In genomic region chr17:69175262-69175811, GRCh38 we compare ENCODE assay signal across 13 cellular contexts. TPM values are rescaled to one million over a fixed set of nuclear protein-coding genes. Genes with fewer than 3 reads are reported as not detected.
"Had no signal": no experiment of that assay in that cellular context is flagged by ENCODE, and none has a peak within 500 bp of the region (broad histone marks: within the 10 kb centered on the region; RNA-seq: fewer than 3 reads in every experiment).

No MANE protein-coding gene starts in this region.

- H3K4me3 ChIP-seq: upper lobe of right lung had no signal

- H3K4me1 ChIP-seq: upper lobe of right lung had no signal

- H3K27me3 ChIP-seq: upper lobe of right lung had no signal

- FAIRE-seq: colon had no signal

- H3K27ac Mint-ChIP-seq: activated CD4-positive, alpha-beta memory T cell treated with anti-CD3 and anti-CD28 coated beads for 36 hours; activated naive CD8-positive, alpha-beta T cell treated with anti-CD3 and anti-CD28 coated beads, Interleukin-2, amount 10 ng/mL, durations not matched to agents 7 days and 5 days; stimulated activated memory B cell treated with anti-CD40 and anti-IgM and Interleukin-4, amounts not matched to agents 10 μg/mL and 1 μg/mL and 100 μg/mL, for 72 hours; T-helper 2 cell treated with Interferon-gamma antibody and Interleukin-4, amounts not matched to agents 5 μg/mL and 100 μg/mL, for 36 hours had no signal

- H3K9me3 ChIP-seq: upper lobe of right lung had no signal

- H3K27ac ChIP-seq: upper lobe of right lung had no signal

- H3K36me3 Mint-ChIP-seq: activated CD4-positive, alpha-beta memory T cell treated with anti-CD3 and anti-CD28 coated beads for 36 hours; activated naive CD8-positive, alpha-beta T cell treated with anti-CD3 and anti-CD28 coated beads, Interleukin-2, amount 10 ng/mL, durations not matched to agents 7 days and 5 days had no signal

- H3K27me3 Mint-ChIP-seq: activated CD4-positive, alpha-beta memory T cell treated with anti-CD3 and anti-CD28 coated beads for 36 hours; activated naive CD8-positive, alpha-beta T cell treated with anti-CD3 and anti-CD28 coated beads, Interleukin-2, amount 10 ng/mL, durations not matched to agents 7 days and 5 days; stimulated activated memory B cell treated with anti-CD40 and anti-IgM and Interleukin-4, amounts not matched to agents 10 μg/mL and 1 μg/mL and 100 μg/mL, for 72 hours had no signal

- H3K4me1 Mint-ChIP-seq: activated naive CD8-positive, alpha-beta T cell treated with anti-CD3 and anti-CD28 coated beads, Interleukin-2, amount 10 ng/mL, durations not matched to agents 7 days and 5 days had no signal

- H3K9me3 Mint-ChIP-seq: activated CD4-positive, alpha-beta memory T cell treated with anti-CD3 and anti-CD28 coated beads for 36 hours; activated naive CD8-positive, alpha-beta T cell treated with anti-CD3 and anti-CD28 coated beads, Interleukin-2, amount 10 ng/mL, durations not matched to agents 7 days and 5 days; stimulated activated memory B cell treated with anti-CD40 and anti-IgM and Interleukin-4, amounts not matched to agents 10 μg/mL and 1 μg/mL and 100 μg/mL, for 72 hours; T-helper 2 cell treated with Interferon-gamma antibody and Interleukin-4, amounts not matched to agents 5 μg/mL and 100 μg/mL, for 36 hours had no signal

- DNase-seq: activated CD4-positive, alpha-beta memory T cell treated with anti-CD3 and anti-CD28 coated beads for 36 hours; activated CD4-positive, CD25-positive, alpha-beta regulatory T cell treated with anti-CD3 and anti-CD28 coated beads, Interleukin-2, amount 50 U/mL, for 72 hours; activated gamma-delta T cell; activated naive CD8-positive, alpha-beta T cell treated with anti-CD3 and anti-CD28 coated beads, Interleukin-2, amount 10 ng/mL, durations not matched to agents 7 days and 5 days; activated T-cell treated with anti-CD3 and anti-CD28 coated beads, Interleukin-2, amount 50 U/mL, for 48 hours; anterior cingulate cortex; effector CD4-positive, alpha-beta T cell; hippocampal formation; posterior cingulate gyrus; upper lobe of right lung had no signal

- H3K4me3 Mint-ChIP-seq: activated CD4-positive, alpha-beta memory T cell treated with anti-CD3 and anti-CD28 coated beads for 36 hours; activated naive CD8-positive, alpha-beta T cell treated with anti-CD3 and anti-CD28 coated beads, Interleukin-2, amount 10 ng/mL, durations not matched to agents 7 days and 5 days; stimulated activated memory B cell treated with anti-CD40 and anti-IgM and Interleukin-4, amounts not matched to agents 10 μg/mL and 1 μg/mL and 100 μg/mL, for 72 hours; T-helper 2 cell treated with Interferon-gamma antibody and Interleukin-4, amounts not matched to agents 5 μg/mL and 100 μg/mL, for 36 hours had no signal

RNA-seq across cellular contexts. Expression of gene ABCA6, which starts 33.6 kb away (rescaled TPM):
- total RNA-seq: activated CD4-positive, alpha-beta memory T cell treated with anti-CD3 and anti-CD28 coated beads for 36 hours had no signal
